ENCODE assay signal across 17 cellular contexts in genomic region chr12:12546314-12546772, GRCh38. TPM values are rescaled to one million over a fixed set of nuclear protein-coding genes. Genes with fewer than 3 reads are reported as not detected.
DNase-seq lines count a peak whose midpoint lies in the region; ATAC-seq and TF ChIP-seq lines count a peak whose summit lies in the region.
"Had no signal": no experiment of that assay in that cellular context is flagged by ENCODE, and none has a peak within 500 bp of the region (broad histone marks: within the 10 kb centered on the region; RNA-seq: fewer than 3 reads in every experiment).

No MANE protein-coding gene starts in this region.

- H3K36me3 Mint-ChIP-seq in WTC11: peaks cover 5% of the 10 kb centered on the region
- H3K36me3 Mint-ChIP-seq: activated naive CD4-positive, alpha-beta T cell treated with anti-CD3 and anti-CD28 coated beads, Interleukin-2, amount 50 U/mL, for 24 hours; CD14-positive monocyte; naive B cell had no signal

- H3K27ac ChIP-seq in substantia nigra (ENCODE audit: low read depth, low read length, poor library complexity, severe bottlenecking): no peak overlapping the region
- H3K27ac ChIP-seq: left lung had no signal

- ATAC-seq in WTC11 (no peak), HG03460 (IDR thresholded peaks at IDR 0.05; ENCODE audit: unreplicated experiment) (no peak), GM19328 (IDR thresholded peaks at IDR 0.05; ENCODE audit: unreplicated experiment) (no peak)
- ATAC-seq: left lung, T-cell had no signal

- H3K4me3 ChIP-seq in LNCaP clone FGC (ENCODE audit: low read depth, low read length): no peak overlapping the region
- H3K4me3 ChIP-seq: left lung had no signal

- POLR2A ChIA-PET in WTC11 (lab: Charles Lee): no interaction called here

- no peak overlapping the region for H3K27ac Mint-ChIP-seq in WTC11
- H3K27ac Mint-ChIP-seq: activated B cell treated with CpG ODN at 0.5 μM for 24 hours, CD14-positive monocyte, naive B cell, progenitor cell of endocrine pancreas, T-cell had no signal

- TF ChIP-seq CTCF in LNCaP clone FGC (IDR thresholded peaks at IDR 0.05; ENCODE audit: control insufficient read depth, extremely low read depth, insufficient read depth): no peak
- TF ChIP-seq CTCF in WTC11 (IDR thresholded peaks at IDR 0.05): no peak

- CTCF ChIA-PET in WTC11 (lab: Charles Lee): no interaction called here

- no peak overlapping the region for H3K4me3 Mint-ChIP-seq in WTC11
- H3K4me3 Mint-ChIP-seq: activated B cell treated with CpG ODN at 0.5 μM for 24 hours; activated naive CD4-positive, alpha-beta T cell treated with anti-CD3 and anti-CD28 coated beads, Interleukin-2, amount 50 U/mL, for 24 hours; CD14-positive monocyte; naive B cell; T-cell had no signal

- H3K9me3 Mint-ChIP-seq in WTC11: no peaks in the 10 kb centered on the region
- H3K9me3 Mint-ChIP-seq: activated B cell treated with CpG ODN at 0.5 μM for 24 hours; activated naive CD4-positive, alpha-beta T cell treated with anti-CD3 and anti-CD28 coated beads, Interleukin-2, amount 50 U/mL, for 24 hours; CD14-positive monocyte; naive B cell; T-cell had no signal

- peak in 2 of 3 experiments; percentile 50 to 65 for DNase-seq in NCI-H1417 (lab: John Stamatoyannopoulos, UW)
- DNase-seq in NCI-H1417 treated with DMSO at 0.1 percent for 48 hours (lab: John Stamatoyannopoulos, UW): no peak
- DNase-seq in LNCaP clone FGC (ENCODE audit: low read depth): peak; percentile 47
- DNase-seq in WTC11 (ENCODE audit: low spot score): no peak
- DNase-seq in renal cortical epithelial cell (ENCODE audit: low read depth): peak; percentile 80
- DNase-seq in substantia nigra (lab: John Stamatoyannopoulos, UW): no peak
- DNase-seq: 8988T, activated B cell treated with CpG ODN at 0.5 μM for 24 hours, left lung, naive B cell, RPMI8226, T-cell had no signal

- peaks cover 22% of the 10 kb centered on the region for H3K4me1 Mint-ChIP-seq in WTC11
- H3K4me1 Mint-ChIP-seq: naive B cell had no signal

- H3K27me3 Mint-ChIP-seq in WTC11 (ENCODE audit: low read depth): no peaks in the 10 kb centered on the region
- H3K27me3 Mint-ChIP-seq: activated B cell treated with CpG ODN at 0.5 μM for 24 hours; activated naive CD4-positive, alpha-beta T cell treated with anti-CD3 and anti-CD28 coated beads, Interleukin-2, amount 50 U/mL, for 24 hours; naive B cell; progenitor cell of endocrine pancreas; T-cell had no signal

TF ChIP-seq in WTC11, 78 proteins besides CTCF, POLR2A, EP300 and RAD21:
- TF ChIP-seq JUN (CRISPR knock-in tag; IDR thresholded peaks at IDR 0.05): no peak
- TF ChIP-seq PRDM15 (CRISPR knock-in tag; IDR thresholded peaks at IDR 0.05): no peak
- TF ChIP-seq MXD4 (CRISPR knock-in tag; IDR thresholded peaks at IDR 0.05; ENCODE audit: borderline replicate concordance): no peak
- peak; percentile 42; the same call in 1 of the 2 replicates for TF ChIP-seq GABPB1 (CRISPR knock-in tag; IDR thresholded peaks at IDR 0.05)
TF ChIP-seq in WTC11: peak in this region for 1.

RNA-seq across cellular contexts. Expression of gene DUSP16, which starts 16.3 kb away (rescaled TPM):
- total RNA-seq in WTC11 (2021) (51.9 to 52.5 TPM (median 52.4 TPM) in 3 replicates), renal cortical epithelial cell (22.4 and 24.7 TPM in 2 replicates)

Comparison
In these comparisons a context has a peak if more than half of its experiments do, and no peak if none do; other contexts are left out.
1. DNase-seq: peak in NCI-H1417 (2 of 3), LNCaP clone FGC (single experiment) and renal cortical epithelial cell (single experiment); none in NCI-H1417 treated with DMSO at 0.1 percent for 48 hours (single experiment), WTC11 (single experiment) and substantia nigra (0 of 49).